In genomic region chr1:202976633-202977032, GRCh38 we compare ENCODE assay signal across 18 cellular contexts.
"Had no signal": no experiment of that assay in that cellular context is flagged by ENCODE, and none has a peak within 500 bp of the region (broad histone marks: within the 10 kb centered on the region; RNA-seq: fewer than 3 reads in every experiment).

No MANE protein-coding gene starts in this region.

- FAIRE-seq: islet of Langerhans, TTC549 had no signal

- H3K9me3 Mint-ChIP-seq: activated B cell treated with CpG ODN at 0.5 μM for 24 hours; activated CD4-positive, alpha-beta T cell treated with anti-CD3 and anti-CD28 coated beads, Interleukin-2, amount 10 ng/mL, durations not matched to agents 24 days and 14 days; activated naive CD4-positive, alpha-beta T cell treated with anti-CD3 and anti-CD28 coated beads, Interleukin-2, amount 50 U/mL, for 24 hours; neural crest cell; stimulated activated effector memory CD8-positive, alpha-beta T cell treated with anti-CD3 and anti-CD28 coated beads, Interleukin-12 subunit alpha, Interleukin-12 subunit beta, amount 100 ng/mL, for 72 hours had no signal

- H3K4me3 Mint-ChIP-seq: activated B cell treated with CpG ODN at 0.5 μM for 24 hours; activated CD4-positive, alpha-beta T cell treated with anti-CD3 and anti-CD28 coated beads, Interleukin-2, amount 10 ng/mL, durations not matched to agents 24 days and 14 days; activated CD8-positive, alpha-beta T cell treated with anti-CD3 and anti-CD28 coated beads, Interleukin-2, amount 10 ng/mL, durations not matched to agents 7 days and 5 days; activated naive CD4-positive, alpha-beta T cell treated with anti-CD3 and anti-CD28 coated beads, Interleukin-2, amount 50 U/mL, for 24 hours; neural crest cell; stimulated activated effector memory CD8-positive, alpha-beta T cell treated with anti-CD3 and anti-CD28 coated beads, Interleukin-12 subunit alpha, Interleukin-12 subunit beta, amount 100 ng/mL, for 72 hours had no signal

- H3K27ac ChIP-seq: cardiac muscle cell, dorsolateral prefrontal cortex, ovary, thyroid gland had no signal

- H3K36me3 Mint-ChIP-seq: activated naive CD4-positive, alpha-beta T cell treated with anti-CD3 and anti-CD28 coated beads, Interleukin-2, amount 50 U/mL, for 24 hours; stimulated activated effector memory CD8-positive, alpha-beta T cell treated with anti-CD3 and anti-CD28 coated beads, Interleukin-12 subunit alpha, Interleukin-12 subunit beta, amount 100 ng/mL, for 72 hours had no signal

- DNase-seq: activated B cell treated with CpG ODN at 0.5 μM for 24 hours; activated CD4-positive, alpha-beta T cell treated with anti-CD3 and anti-CD28 coated beads, Interleukin-2, amount 10 ng/mL, durations not matched to agents 24 days and 14 days; activated CD8-positive, alpha-beta memory T cell treated with anti-CD3 and anti-CD28 coated beads, Interleukin-2, amount 50 U/mL, for 4 hours; activated CD8-positive, alpha-beta T cell treated with anti-CD3 and anti-CD28 coated beads, Interleukin-2, amount 10 ng/mL, durations not matched to agents 7 days and 5 days; activated effector memory CD4-positive, alpha-beta T cell treated with anti-CD3 and anti-CD28 coated beads, Interleukin-2, amount 50 U/mL, for 16 hours; activated T-cell treated with anti-CD3 and anti-CD28 coated beads, Interleukin-2, amount 50 U/mL, for 48 hours; dorsolateral prefrontal cortex; left colon; midbrain; ovary; thyroid gland had no signal

- H3K9me3 ChIP-seq: ovary, thyroid gland had no signal

- H3K4me1 Mint-ChIP-seq: activated CD4-positive, alpha-beta T cell treated with anti-CD3 and anti-CD28 coated beads, Interleukin-2, amount 10 ng/mL, durations not matched to agents 24 days and 14 days; activated naive CD4-positive, alpha-beta T cell treated with anti-CD3 and anti-CD28 coated beads, Interleukin-2, amount 50 U/mL, for 24 hours; neural crest cell; stimulated activated effector memory CD8-positive, alpha-beta T cell treated with anti-CD3 and anti-CD28 coated beads, Interleukin-12 subunit alpha, Interleukin-12 subunit beta, amount 100 ng/mL, for 72 hours had no signal

- H3K4me3 ChIP-seq: cardiac muscle cell, dorsolateral prefrontal cortex, lung, ovary, thyroid gland had no signal

- H3K36me3 ChIP-seq: cardiac muscle cell, ovary, thyroid gland had no signal

- H3K27me3 ChIP-seq: ovary, thyroid gland had no signal

- H3K4me1 ChIP-seq: thyroid gland had no signal

- H3K27ac Mint-ChIP-seq: activated B cell treated with CpG ODN at 0.5 μM for 24 hours; activated CD4-positive, alpha-beta T cell treated with anti-CD3 and anti-CD28 coated beads, Interleukin-2, amount 10 ng/mL, durations not matched to agents 24 days and 14 days; activated CD8-positive, alpha-beta T cell treated with anti-CD3 and anti-CD28 coated beads, Interleukin-2, amount 10 ng/mL, durations not matched to agents 7 days and 5 days; activated naive CD4-positive, alpha-beta T cell treated with anti-CD3 and anti-CD28 coated beads, Interleukin-2, amount 50 U/mL, for 24 hours; stimulated activated effector memory CD8-positive, alpha-beta T cell treated with anti-CD3 and anti-CD28 coated beads, Interleukin-12 subunit alpha, Interleukin-12 subunit beta, amount 100 ng/mL, for 72 hours had no signal

- ATAC-seq: activated CD8-positive, alpha-beta T cell treated with anti-CD3 and anti-CD28 coated beads, Interleukin-2, amount 10 ng/mL, durations not matched to agents 7 days and 5 days; left colon; stimulated activated effector memory CD8-positive, alpha-beta T cell treated with anti-CD3 and anti-CD28 coated beads, Interleukin-12 subunit alpha, Interleukin-12 subunit beta, amount 100 ng/mL, for 72 hours had no signal
